ENCODE assay signal across 8 cellular contexts in genomic region chr2:148817210-148817708, GRCh38. TPM values are rescaled to one million over a fixed set of nuclear protein-coding genes. Genes with fewer than 3 reads are reported as not detected.
DNase-seq lines count a peak whose midpoint lies in the region; ATAC-seq and TF ChIP-seq lines count a peak whose summit lies in the region.

No MANE protein-coding gene starts in this region.

- H3K9me3 Mint-ChIP-seq in T-cell, result no peaks in the 10 kb centered on the region

- peaks cover 2 to 21% of the 10 kb centered on the region in 2 donors for H3K27me3 Mint-ChIP-seq in T-cell

- no peak for TF ChIP-seq CTCF in cardiac muscle cell (IDR thresholded peaks at IDR 0.05; ENCODE audit: low read depth, low read length)

- H3K4me1 ChIP-seq in cardiac muscle cell (ENCODE audit: low read depth) (peaks cover 8% of the 10 kb centered on the region), skeletal muscle tissue (ENCODE audit: control insufficient read depth in 3 of 3, insufficient read depth in 3 of 3, low read length in 3 of 3) (peaks cover 0 to 7% (median 2%) of the 10 kb centered on the region in 3 donors)

- H3K27ac ChIP-seq in cardiac muscle cell, result peak overlapping the region; percentile 65
- no peak overlapping the region for H3K27ac ChIP-seq in skeletal muscle tissue (ENCODE audit: low read depth, low read length)

- H3K4me3 Mint-ChIP-seq in T-cell, result peak overlapping the region; percentile 47 to 77 (median 54)

- POLR2A ChIA-PET in T-cell (lab: Charles Lee), result interaction anchor here in 1 of 2 donors (0.5 kb wide), 1 partner anchor 796 kb away, joined by 10 read pairs; the partner anchor contains the start of genes MBD5 and ORC4

- DNase-seq in NCI-H2107 treated with DMSO at 0.1 percent for 48 hours (lab: John Stamatoyannopoulos, UW; ENCODE audit: unreplicated experiment), result peak; percentile 31
- DNase-seq in NCI-H2107 (lab: John Stamatoyannopoulos, UW), result no peak
- DNase-seq in T-cell, result no peak
- DNase-seq in cardiac muscle cell (ENCODE audit: low read depth in 1 of 2, low spot score in 1 of 2), result peak; percentile 39 to 43
- no peak for DNase-seq in germinal center (ENCODE audit: low spot score)

- no peaks in the 10 kb centered on the region for H3K36me3 ChIP-seq in cardiac muscle cell
- no peaks in the 10 kb centered on the region for H3K36me3 ChIP-seq in skeletal muscle tissue (ENCODE audit: control insufficient read depth in 3 of 3, insufficient read depth in 3 of 3, low read length in 3 of 3)

- H3K4me1 Mint-ChIP-seq in T-cell, result peaks cover 9 to 26% (median 20%) of the 10 kb centered on the region in 3 donors

- no peak overlapping the region for H3K9ac ChIP-seq in skeletal muscle tissue (ENCODE audit: low read depth in 1 of 3, low read length in 3 of 3)

- CTCF ChIA-PET in T-cell (lab: Charles Lee), result interaction anchor here in 1 of 2 donors (0.5 kb wide), 1 partner anchor 794 kb away, joined by 5 read pairs; no protein-coding TSS in a partner anchor

- H3K9me3 ChIP-seq in cardiac muscle cell (ENCODE audit: low read depth), result no peaks in the 10 kb centered on the region
- no peaks in the 10 kb centered on the region for H3K9me3 ChIP-seq in skeletal muscle tissue (ENCODE audit: control insufficient read depth in 3 of 3, low read length in 3 of 3)

- no peaks in the 10 kb centered on the region for H3K27me3 ChIP-seq in cardiac muscle cell
- H3K27me3 ChIP-seq in skeletal muscle tissue (ENCODE audit: control insufficient read depth in 3 of 3, insufficient read depth in 3 of 3, low read length in 3 of 3), result no peaks in the 10 kb centered on the region

- H3K4me3 ChIP-seq in cardiac muscle cell, result no peak overlapping the region
- peak overlapping the region in 2 of 3 donors; percentile 20 to 51 for H3K4me3 ChIP-seq in skeletal muscle tissue (ENCODE audit: low read length in 3 of 3)

- no peak for ATAC-seq in T-cell (replicated peaks in 1 of 4)
- ATAC-seq in HG02884 (IDR thresholded peaks at IDR 0.05; ENCODE audit: unreplicated experiment), result no peak
- no peak for ATAC-seq in HG02588 (IDR thresholded peaks at IDR 0.05; ENCODE audit: unreplicated experiment)

- no peaks in the 10 kb centered on the region for H3K36me3 Mint-ChIP-seq in T-cell

- H3K27ac Mint-ChIP-seq in T-cell, result peak overlapping the region in 1 of 2 donors; percentile 54

RNA-seq across cellular contexts. Expression of gene KIF5C, which starts 57.8 kb away (rescaled TPM):
- total RNA-seq in T-cell, result 10 to 100 TPM in 3 of 5 donors, 1 to 10 TPM in 2; 9.4 to 17.0 (median 14.7) TPM
- 3.0 TPM in 2 replicates for total RNA-seq in cardiac muscle cell
- polyA plus RNA-seq in cardiac muscle cell, result 0.82 and 3.2 TPM in 2 replicates
- 1.0 TPM for total RNA-seq in skeletal muscle tissue

Comparison
In these comparisons a context has a peak if more than half of its experiments do, and no peak if none do; other contexts are left out.
1. DNase-seq: peak in NCI-H2107 treated with DMSO at 0.1 percent for 48 hours (single experiment) and cardiac muscle cell (2 of 2); none in NCI-H2107 (single experiment), T-cell (0 of 34) and germinal center (single experiment).